1 cellular context compared by ENCODE assay signal in the genomic region with DNA sequence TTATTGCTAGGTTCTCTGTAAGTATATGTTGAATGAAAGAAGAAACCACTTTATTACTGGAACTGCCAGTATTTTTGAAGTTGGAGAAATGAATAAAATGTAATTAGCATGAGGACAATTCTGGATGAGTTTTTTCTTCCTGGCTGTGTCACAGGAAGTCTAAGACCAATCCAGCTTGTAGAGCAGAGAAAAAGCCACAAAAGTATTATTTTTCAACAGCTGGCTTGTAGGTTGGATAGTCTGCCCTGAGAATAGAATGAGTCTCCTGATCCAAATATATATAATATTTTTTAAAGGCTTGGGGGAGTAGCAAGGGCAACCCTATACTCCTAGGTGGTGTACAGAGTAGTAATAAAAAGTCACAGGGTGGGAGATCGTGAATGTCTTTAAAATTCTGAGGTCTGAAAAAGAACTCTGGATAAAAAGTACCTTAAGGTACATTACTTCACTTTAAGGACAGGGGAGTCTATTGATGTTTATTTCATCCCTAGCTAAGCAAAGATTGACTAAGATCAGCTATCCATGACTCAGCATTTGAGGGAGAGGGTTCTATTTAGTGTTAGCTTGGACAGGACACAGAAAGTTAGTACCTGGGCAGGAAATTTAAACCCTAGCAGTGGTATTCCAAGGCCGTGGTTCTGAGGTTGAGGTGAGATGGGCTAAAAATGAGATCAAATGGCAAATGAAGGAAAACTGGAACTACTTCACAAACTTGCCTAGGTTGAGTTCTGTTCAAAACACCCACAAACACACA.
TF ChIP-seq lines count a peak whose summit lies in the region.

No MANE protein-coding gene starts in this region.

TF ChIP-seq in HepG2, 621 proteins besides CTCF, POLR2A, EP300 and RAD21 (continued from another document and continues in another):
- TF ChIP-seq, protein P1, sequence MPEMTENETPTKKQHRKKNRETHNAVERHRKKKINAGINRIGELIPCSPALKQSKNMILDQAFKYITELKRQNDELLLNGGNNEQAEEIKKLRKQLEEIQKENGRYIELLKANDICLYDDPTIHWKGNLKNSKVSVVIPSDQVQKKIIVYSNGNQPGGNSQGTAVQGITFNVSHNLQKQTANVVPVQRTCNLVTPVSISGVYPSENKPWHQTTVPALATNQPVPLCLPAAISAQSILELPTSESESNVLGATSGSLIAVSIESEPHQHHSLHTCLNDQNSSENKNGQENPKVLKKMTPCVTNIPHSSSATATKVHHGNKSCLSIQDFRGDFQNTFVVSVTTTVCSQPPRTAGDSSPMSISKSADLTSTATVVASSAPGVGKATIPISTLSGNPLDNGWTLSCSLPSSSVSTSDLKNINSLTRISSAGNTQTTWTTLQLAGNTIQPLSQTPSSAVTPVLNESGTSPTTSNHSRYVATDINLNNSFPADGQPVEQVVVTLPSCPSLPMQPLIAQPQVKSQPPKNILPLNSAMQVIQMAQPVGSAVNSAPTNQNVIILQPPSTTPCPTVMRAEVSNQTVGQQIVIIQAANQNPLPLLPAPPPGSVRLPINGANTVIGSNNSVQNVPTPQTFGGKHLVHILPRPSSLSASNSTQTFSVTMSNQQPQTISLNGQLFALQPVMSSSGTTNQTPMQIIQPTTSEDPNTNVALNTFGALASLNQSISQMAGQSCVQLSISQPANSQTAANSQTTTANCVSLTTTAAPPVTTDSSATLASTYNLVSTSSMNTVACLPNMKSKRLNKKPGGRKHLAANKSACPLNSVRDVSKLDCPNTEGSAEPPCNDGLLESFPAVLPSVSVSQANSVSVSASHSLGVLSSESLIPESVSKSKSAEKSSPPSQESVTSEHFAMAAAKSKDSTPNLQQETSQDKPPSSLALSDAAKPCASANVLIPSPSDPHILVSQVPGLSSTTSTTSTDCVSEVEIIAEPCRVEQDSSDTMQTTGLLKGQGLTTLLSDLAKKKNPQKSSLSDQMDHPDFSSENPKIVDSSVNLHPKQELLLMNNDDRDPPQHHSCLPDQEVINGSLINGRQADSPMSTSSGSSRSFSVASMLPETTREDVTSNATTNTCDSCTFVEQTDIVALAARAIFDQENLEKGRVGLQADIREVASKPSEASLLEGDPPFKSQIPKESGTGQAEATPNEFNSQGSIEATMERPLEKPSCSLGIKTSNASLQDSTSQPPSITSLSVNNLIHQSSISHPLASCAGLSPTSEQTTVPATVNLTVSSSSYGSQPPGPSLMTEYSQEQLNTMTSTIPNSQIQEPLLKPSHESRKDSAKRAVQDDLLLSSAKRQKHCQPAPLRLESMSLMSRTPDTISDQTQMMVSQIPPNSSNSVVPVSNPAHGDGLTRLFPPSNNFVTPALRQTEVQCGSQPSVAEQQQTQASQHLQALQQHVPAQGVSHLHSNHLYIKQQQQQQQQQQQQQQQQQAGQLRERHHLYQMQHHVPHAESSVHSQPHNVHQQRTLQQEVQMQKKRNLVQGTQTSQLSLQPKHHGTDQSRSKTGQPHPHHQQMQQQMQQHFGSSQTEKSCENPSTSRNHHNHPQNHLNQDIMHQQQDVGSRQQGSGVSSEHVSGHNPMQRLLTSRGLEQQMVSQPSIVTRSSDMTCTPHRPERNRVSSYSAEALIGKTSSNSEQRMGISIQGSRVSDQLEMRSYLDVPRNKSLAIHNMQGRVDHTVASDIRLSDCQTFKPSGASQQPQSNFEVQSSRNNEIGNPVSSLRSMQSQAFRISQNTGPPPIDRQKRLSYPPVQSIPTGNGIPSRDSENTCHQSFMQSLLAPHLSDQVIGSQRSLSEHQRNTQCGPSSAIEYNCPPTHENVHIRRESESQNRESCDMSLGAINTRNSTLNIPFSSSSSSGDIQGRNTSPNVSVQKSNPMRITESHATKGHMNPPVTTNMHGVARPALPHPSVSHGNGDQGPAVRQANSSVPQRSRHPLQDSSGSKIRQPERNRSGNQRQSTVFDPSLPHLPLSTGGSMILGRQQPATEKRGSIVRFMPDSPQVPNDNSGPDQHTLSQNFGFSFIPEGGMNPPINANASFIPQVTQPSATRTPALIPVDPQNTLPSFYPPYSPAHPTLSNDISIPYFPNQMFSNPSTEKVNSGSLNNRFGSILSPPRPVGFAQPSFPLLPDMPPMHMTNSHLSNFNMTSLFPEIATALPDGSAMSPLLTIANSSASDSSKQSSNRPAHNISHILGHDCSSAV (CRISPR knock-in tag; IDR thresholded peaks at IDR 0.05; ENCODE audit: borderline replicate concordance), result no peak
- TF ChIP-seq, protein P2, sequence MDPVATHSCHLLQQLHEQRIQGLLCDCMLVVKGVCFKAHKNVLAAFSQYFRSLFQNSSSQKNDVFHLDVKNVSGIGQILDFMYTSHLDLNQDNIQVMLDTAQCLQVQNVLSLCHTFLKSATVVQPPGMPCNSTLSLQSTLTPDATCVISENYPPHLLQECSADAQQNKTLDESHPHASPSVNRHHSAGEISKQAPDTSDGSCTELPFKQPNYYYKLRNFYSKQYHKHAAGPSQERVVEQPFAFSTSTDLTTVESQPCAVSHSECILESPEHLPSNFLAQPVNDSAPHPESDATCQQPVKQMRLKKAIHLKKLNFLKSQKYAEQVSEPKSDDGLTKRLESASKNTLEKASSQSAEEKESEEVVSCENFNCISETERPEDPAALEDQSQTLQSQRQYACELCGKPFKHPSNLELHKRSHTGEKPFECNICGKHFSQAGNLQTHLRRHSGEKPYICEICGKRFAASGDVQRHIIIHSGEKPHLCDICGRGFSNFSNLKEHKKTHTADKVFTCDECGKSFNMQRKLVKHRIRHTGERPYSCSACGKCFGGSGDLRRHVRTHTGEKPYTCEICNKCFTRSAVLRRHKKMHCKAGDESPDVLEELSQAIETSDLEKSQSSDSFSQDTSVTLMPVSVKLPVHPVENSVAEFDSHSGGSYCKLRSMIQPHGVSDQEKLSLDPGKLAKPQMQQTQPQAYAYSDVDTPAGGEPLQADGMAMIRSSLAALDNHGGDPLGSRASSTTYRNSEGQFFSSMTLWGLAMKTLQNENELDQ (CRISPR knock-in tag; IDR thresholded peaks at IDR 0.05; ENCODE audit: borderline replicate concordance), result no peak
- TF ChIP-seq, protein P3, sequence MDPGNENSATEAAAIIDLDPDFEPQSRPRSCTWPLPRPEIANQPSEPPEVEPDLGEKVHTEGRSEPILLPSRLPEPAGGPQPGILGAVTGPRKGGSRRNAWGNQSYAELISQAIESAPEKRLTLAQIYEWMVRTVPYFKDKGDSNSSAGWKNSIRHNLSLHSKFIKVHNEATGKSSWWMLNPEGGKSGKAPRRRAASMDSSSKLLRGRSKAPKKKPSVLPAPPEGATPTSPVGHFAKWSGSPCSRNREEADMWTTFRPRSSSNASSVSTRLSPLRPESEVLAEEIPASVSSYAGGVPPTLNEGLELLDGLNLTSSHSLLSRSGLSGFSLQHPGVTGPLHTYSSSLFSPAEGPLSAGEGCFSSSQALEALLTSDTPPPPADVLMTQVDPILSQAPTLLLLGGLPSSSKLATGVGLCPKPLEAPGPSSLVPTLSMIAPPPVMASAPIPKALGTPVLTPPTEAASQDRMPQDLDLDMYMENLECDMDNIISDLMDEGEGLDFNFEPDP (CRISPR knock-in tag; conservative IDR thresholded peaks at IDR 0.05), result no peak
- TF ChIP-seq, protein P4, sequence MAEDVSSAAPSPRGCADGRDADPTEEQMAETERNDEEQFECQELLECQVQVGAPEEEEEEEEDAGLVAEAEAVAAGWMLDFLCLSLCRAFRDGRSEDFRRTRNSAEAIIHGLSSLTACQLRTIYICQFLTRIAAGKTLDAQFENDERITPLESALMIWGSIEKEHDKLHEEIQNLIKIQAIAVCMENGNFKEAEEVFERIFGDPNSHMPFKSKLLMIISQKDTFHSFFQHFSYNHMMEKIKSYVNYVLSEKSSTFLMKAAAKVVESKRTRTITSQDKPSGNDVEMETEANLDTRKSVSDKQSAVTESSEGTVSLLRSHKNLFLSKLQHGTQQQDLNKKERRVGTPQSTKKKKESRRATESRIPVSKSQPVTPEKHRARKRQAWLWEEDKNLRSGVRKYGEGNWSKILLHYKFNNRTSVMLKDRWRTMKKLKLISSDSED (CRISPR knock-in tag; IDR thresholded peaks at IDR 0.05), result no peak
- TF ChIP-seq KLF16 (CRISPR knock-in tag; IDR thresholded peaks at IDR 0.05), result 0 out of 4 replicates have a peak, but pooled peaks of 1 of the 2 experiments have one; percentile 24
- no peak for TF ChIP-seq ZNF331 (CRISPR knock-in tag; IDR thresholded peaks at IDR 0.05)
- no peak for TF ChIP-seq ELF1 (CRISPR knock-in tag; IDR thresholded peaks at IDR 0.05)
- TF ChIP-seq MED1 (CRISPR knock-in tag; IDR thresholded peaks at IDR 0.05), result no peak
- TF ChIP-seq, protein P5, sequence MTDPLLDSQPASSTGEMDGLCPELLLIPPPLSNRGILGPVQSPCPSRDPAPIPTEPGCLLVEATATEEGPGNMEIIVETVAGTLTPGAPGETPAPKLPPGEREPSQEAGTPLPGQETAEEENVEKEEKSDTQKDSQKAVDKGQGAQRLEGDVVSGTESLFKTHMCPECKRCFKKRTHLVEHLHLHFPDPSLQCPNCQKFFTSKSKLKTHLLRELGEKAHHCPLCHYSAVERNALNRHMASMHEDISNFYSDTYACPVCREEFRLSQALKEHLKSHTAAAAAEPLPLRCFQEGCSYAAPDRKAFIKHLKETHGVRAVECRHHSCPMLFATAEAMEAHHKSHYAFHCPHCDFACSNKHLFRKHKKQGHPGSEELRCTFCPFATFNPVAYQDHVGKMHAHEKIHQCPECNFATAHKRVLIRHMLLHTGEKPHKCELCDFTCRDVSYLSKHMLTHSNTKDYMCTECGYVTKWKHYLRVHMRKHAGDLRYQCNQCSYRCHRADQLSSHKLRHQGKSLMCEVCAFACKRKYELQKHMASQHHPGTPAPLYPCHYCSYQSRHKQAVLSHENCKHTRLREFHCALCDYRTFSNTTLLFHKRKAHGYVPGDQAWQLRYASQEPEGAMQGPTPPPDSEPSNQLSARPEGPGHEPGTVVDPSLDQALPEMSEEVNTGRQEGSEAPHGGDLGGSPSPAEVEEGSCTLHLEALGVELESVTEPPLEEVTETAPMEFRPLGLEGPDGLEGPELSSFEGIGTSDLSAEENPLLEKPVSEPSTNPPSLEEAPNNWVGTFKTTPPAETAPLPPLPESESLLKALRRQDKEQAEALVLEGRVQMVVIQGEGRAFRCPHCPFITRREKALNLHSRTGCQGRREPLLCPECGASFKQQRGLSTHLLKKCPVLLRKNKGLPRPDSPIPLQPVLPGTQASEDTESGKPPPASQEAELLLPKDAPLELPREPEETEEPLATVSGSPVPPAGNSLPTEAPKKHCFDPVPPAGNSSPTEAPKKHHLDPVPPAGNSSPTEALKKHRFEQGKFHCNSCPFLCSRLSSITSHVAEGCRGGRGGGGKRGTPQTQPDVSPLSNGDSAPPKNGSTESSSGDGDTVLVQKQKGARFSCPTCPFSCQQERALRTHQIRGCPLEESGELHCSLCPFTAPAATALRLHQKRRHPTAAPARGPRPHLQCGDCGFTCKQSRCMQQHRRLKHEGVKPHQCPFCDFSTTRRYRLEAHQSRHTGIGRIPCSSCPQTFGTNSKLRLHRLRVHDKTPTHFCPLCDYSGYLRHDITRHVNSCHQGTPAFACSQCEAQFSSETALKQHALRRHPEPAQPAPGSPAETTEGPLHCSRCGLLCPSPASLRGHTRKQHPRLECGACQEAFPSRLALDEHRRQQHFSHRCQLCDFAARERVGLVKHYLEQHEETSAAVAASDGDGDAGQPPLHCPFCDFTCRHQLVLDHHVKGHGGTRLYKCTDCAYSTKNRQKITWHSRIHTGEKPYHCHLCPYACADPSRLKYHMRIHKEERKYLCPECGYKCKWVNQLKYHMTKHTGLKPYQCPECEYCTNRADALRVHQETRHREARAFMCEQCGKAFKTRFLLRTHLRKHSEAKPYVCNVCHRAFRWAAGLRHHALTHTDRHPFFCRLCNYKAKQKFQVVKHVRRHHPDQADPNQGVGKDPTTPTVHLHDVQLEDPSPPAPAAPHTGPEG (CRISPR knock-in tag; IDR thresholded peaks at IDR 0.05), result no peak
- no peak for TF ChIP-seq ZNF652 (CRISPR knock-in tag; IDR thresholded peaks at IDR 0.05; ENCODE audit: borderline replicate concordance, low read depth)
- TF ChIP-seq GTF3A (CRISPR knock-in tag; conservative IDR thresholded peaks at IDR 0.05), result no peak
- TF ChIP-seq FOXK2 (IDR thresholded peaks at IDR 0.05), result no peak
- no peak for TF ChIP-seq FOXA3 (CRISPR knock-in tag; IDR thresholded peaks at IDR 0.05)
- TF ChIP-seq, protein P6, sequence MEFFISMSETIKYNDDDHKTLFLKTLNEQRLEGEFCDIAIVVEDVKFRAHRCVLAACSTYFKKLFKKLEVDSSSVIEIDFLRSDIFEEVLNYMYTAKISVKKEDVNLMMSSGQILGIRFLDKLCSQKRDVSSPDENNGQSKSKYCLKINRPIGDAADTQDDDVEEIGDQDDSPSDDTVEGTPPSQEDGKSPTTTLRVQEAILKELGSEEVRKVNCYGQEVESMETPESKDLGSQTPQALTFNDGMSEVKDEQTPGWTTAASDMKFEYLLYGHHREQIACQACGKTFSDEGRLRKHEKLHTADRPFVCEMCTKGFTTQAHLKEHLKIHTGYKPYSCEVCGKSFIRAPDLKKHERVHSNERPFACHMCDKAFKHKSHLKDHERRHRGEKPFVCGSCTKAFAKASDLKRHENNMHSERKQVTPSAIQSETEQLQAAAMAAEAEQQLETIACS (CRISPR knock-in tag; IDR thresholded peaks at IDR 0.05), result no peak
- TF ChIP-seq ZNF775 (CRISPR knock-in tag; IDR thresholded peaks at IDR 0.05; ENCODE audit: borderline replicate concordance), result no peak
- no peak for TF ChIP-seq ZNF546 (CRISPR knock-in tag; conservative IDR thresholded peaks at IDR 0.05)
- no peak for TF ChIP-seq JUNB (CRISPR knock-in tag; IDR thresholded peaks at IDR 0.05; ENCODE audit: borderline replicate concordance)
- no peak for TF ChIP-seq MEF2D (CRISPR knock-in tag; IDR thresholded peaks at IDR 0.05)
- no peak for TF ChIP-seq SNRNP70 (IDR thresholded peaks at IDR 0.05; ENCODE audit: low read depth, low read length)
- TF ChIP-seq ZSCAN12 (CRISPR knock-in tag; IDR thresholded peaks at IDR 0.05), result no peak
- TF ChIP-seq, protein P7, sequence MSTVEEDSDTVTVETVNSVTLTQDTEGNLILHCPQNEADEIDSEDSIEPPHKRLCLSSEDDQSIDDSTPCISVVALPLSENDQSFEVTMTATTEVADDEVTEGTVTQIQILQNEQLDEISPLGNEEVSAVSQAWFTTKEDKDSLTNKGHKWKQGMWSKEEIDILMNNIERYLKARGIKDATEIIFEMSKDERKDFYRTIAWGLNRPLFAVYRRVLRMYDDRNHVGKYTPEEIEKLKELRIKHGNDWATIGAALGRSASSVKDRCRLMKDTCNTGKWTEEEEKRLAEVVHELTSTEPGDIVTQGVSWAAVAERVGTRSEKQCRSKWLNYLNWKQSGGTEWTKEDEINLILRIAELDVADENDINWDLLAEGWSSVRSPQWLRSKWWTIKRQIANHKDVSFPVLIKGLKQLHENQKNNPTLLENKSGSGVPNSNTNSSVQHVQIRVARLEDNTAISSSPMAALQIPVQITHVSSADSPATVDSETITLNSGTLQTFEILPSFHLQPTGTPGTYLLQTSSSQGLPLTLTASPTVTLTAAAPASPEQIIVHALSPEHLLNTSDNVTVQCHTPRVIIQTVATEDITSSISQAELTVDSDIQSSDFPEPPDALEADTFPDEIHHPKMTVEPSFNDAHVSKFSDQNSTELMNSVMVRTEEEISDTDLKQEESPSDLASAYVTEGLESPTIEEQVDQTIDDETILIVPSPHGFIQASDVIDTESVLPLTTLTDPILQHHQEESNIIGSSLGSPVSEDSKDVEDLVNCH (CRISPR knock-in tag; IDR thresholded peaks at IDR 0.05), result no peak
- TF ChIP-seq TGIF2 (CRISPR knock-in tag; IDR thresholded peaks at IDR 0.05), result no peak
- TF ChIP-seq, protein P8, sequence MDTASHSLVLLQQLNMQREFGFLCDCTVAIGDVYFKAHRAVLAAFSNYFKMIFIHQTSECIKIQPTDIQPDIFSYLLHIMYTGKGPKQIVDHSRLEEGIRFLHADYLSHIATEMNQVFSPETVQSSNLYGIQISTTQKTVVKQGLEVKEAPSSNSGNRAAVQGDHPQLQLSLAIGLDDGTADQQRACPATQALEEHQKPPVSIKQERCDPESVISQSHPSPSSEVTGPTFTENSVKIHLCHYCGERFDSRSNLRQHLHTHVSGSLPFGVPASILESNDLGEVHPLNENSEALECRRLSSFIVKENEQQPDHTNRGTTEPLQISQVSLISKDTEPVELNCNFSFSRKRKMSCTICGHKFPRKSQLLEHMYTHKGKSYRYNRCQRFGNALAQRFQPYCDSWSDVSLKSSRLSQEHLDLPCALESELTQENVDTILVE (CRISPR knock-in tag; IDR thresholded peaks at IDR 0.05), result no peak
